11 cellular contexts compared by ENCODE assay signal in genomic region chr1:23224721-23225648, GRCh38. TPM values are rescaled to one million over a fixed set of nuclear protein-coding genes. Genes with fewer than 3 reads are reported as not detected.
DNase-seq lines count a peak whose midpoint lies in the region; ATAC-seq and TF ChIP-seq lines count a peak whose summit lies in the region.
"Had no signal": no experiment of that assay in that cellular context is flagged by ENCODE, and none has a peak within 500 bp of the region (broad histone marks: within the 10 kb centered on the region; RNA-seq: fewer than 3 reads in every experiment).

No MANE protein-coding gene starts in this region.

- no peaks in the 10 kb centered on the region for H3K9me3 ChIP-seq in prostate gland
- H3K9me3 ChIP-seq in ovary = no peaks in the 10 kb centered on the region

- no peaks in the 10 kb centered on the region for H3K27me3 ChIP-seq in prostate gland (replicated peaks; ENCODE audit: insufficient read depth)
- H3K27me3 ChIP-seq in ovary = no peaks in the 10 kb centered on the region

- ATAC-seq in WTC11 (peak; percentile 79), GM19455 (IDR thresholded peaks at IDR 0.05; ENCODE audit: unreplicated experiment) (no peak), HG03378 (IDR thresholded peaks at IDR 0.05; ENCODE audit: unreplicated experiment) (no peak)
- ATAC-seq: stimulated activated naive CD8-positive, alpha-beta T cell treated with anti-CD3 and anti-CD28 coated beads, Interleukin-15, amount 100 ng/mL, for 72 hours had no signal

- DNase-seq in GM04504 (ENCODE audit: low read depth) (peak; percentile 60), WTC11 (ENCODE audit: low spot score) (no peak), glutamatergic neuron (peak; percentile 54), prostate gland (ENCODE audit: low spot score) (peak; percentile 41), iPS-NIHi7 (ENCODE audit: extremely low spot score) (no peak), ovary (no peak)
- DNase-seq: NCI-H1105; stimulated activated naive CD8-positive, alpha-beta T cell treated with anti-CD3 and anti-CD28 coated beads, Interleukin-15, amount 100 ng/mL, for 72 hours had no signal

- H3K36me3 ChIP-seq in prostate gland (no peaks in the 10 kb centered on the region), ovary (no peaks in the 10 kb centered on the region)

- H3K27ac ChIP-seq in prostate gland (peak overlapping the region in 1 of 2 donors; percentile 13), ovary (no peak overlapping the region)

- H3K36me3 Mint-ChIP-seq in WTC11 (peaks cover 6% of the 10 kb centered on the region; the same call in 1 of the 2 replicates), glutamatergic neuron (ENCODE audit: unreplicated experiment) (peaks cover 5% of the 10 kb centered on the region)

- H3K4me3 Mint-ChIP-seq in WTC11 (no peak overlapping the region), glutamatergic neuron (ENCODE audit: unreplicated experiment) (peak overlapping the region; percentile 26)
- H3K4me3 Mint-ChIP-seq: stimulated activated naive CD8-positive, alpha-beta T cell treated with anti-CD3 and anti-CD28 coated beads, Interleukin-15, amount 100 ng/mL, for 72 hours had no signal

- CTCF ChIA-PET in WTC11 (lab: Charles Lee) = interaction anchor here (1.0 to 1.4 kb wide), 2 partner anchors 8 to 15 kb away, joined by 5 to 8 read pairs; partner anchors contain the start of gene HTR1D

- no peak for TF ChIP-seq EP300 in ovary (IDR thresholded peaks at IDR 0.05)

- no peak for TF ChIP-seq CTCF in WTC11 (IDR thresholded peaks at IDR 0.05)
- TF ChIP-seq CTCF in glutamatergic neuron (IDR thresholded peaks at IDR 0.05; ENCODE audit: partially characterized antibody, unreplicated experiment) = no peak
- TF ChIP-seq CTCF in prostate gland (IDR thresholded peaks at IDR 0.05) = no peak
- TF ChIP-seq CTCF in ovary (IDR thresholded peaks at IDR 0.05) = no peak

- no peak for TF ChIP-seq POLR2A in prostate gland (IDR thresholded peaks at IDR 0.05)
- TF ChIP-seq POLR2A in ovary (IDR thresholded peaks at IDR 0.05) = no peak

- H3K4me1 ChIP-seq in prostate gland (replicated peaks) (no peaks in the 10 kb centered on the region), ovary (ENCODE audit: insufficient read depth) (no peaks in the 10 kb centered on the region)

- WGBS in prostate gland = 20% methylated on average over 17 of the region's 17 CpGs
- 16 to 18% (median 17%) methylated on average over 17 of the region's 17 CpGs for WGBS in ovary, 3 donors

- no peak overlapping the region; the same call in 1 of the 2 replicates for H3K27ac Mint-ChIP-seq in WTC11
- H3K27ac Mint-ChIP-seq in glutamatergic neuron (ENCODE audit: unreplicated experiment) = no peak overlapping the region
- H3K27ac Mint-ChIP-seq: stimulated activated naive CD8-positive, alpha-beta T cell treated with anti-CD3 and anti-CD28 coated beads, Interleukin-15, amount 100 ng/mL, for 72 hours had no signal

- peaks cover 21% of the 10 kb centered on the region for H3K4me1 Mint-ChIP-seq in WTC11
- H3K4me1 Mint-ChIP-seq in glutamatergic neuron (ENCODE audit: low read depth, unreplicated experiment) = peaks cover 3% of the 10 kb centered on the region
- H3K4me1 Mint-ChIP-seq: stimulated activated naive CD8-positive, alpha-beta T cell treated with anti-CD3 and anti-CD28 coated beads, Interleukin-15, amount 100 ng/mL, for 72 hours had no signal

- no peak overlapping the region for H3K4me3 ChIP-seq in prostate gland
- no peak overlapping the region for H3K4me3 ChIP-seq in ovary

- POLR2A ChIA-PET in WTC11 (lab: Charles Lee) = no interaction called here

- H3K9me3 Mint-ChIP-seq in WTC11 (peaks cover 10% of the 10 kb centered on the region), glutamatergic neuron (ENCODE audit: unreplicated experiment) (peaks cover 1% of the 10 kb centered on the region)
- H3K9me3 Mint-ChIP-seq: stimulated activated naive CD8-positive, alpha-beta T cell treated with anti-CD3 and anti-CD28 coated beads, Interleukin-15, amount 100 ng/mL, for 72 hours had no signal

- intact Hi-C loops in prostate gland (cut with DNase I) (no loop called here), ovary (cut with DNase I) (no loop called here)

- H3K27me3 Mint-ChIP-seq in WTC11 (ENCODE audit: low read depth) = peaks cover 7% of the 10 kb centered on the region; the same call in 1 of the 2 replicates
- no peaks in the 10 kb centered on the region for H3K27me3 Mint-ChIP-seq in glutamatergic neuron (ENCODE audit: unreplicated experiment)

TF ChIP-seq in WTC11, 78 proteins besides CTCF, POLR2A, EP300 and RAD21:
- TF ChIP-seq PRRX2 (CRISPR knock-in tag; IDR thresholded peaks at IDR 0.05) (no peak), NFYB (CRISPR knock-in tag; conservative IDR thresholded peaks at IDR 0.05; ENCODE audit: low read depth) (no peak), NR3C1 (CRISPR knock-in tag; conservative IDR thresholded peaks at IDR 0.05; ENCODE audit: low read depth) (no peak), FOXK1 (CRISPR knock-in tag; IDR thresholded peaks at IDR 0.05) (no peak)
- TF ChIP-seq, protein P1, sequence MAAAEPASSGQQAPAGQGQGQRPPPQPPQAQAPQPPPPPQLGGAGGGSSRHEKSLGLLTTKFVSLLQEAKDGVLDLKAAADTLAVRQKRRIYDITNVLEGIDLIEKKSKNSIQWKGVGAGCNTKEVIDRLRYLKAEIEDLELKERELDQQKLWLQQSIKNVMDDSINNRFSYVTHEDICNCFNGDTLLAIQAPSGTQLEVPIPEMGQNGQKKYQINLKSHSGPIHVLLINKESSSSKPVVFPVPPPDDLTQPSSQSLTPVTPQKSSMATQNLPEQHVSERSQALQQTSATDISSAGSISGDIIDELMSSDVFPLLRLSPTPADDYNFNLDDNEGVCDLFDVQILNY (CRISPR knock-in tag; IDR thresholded peaks at IDR 0.05) = no peak

RNA-seq across cellular contexts. Expression of gene HTR1D, which starts 7.7 kb away (rescaled TPM):
- 5.4 to 7.9 TPM (median 7.9 TPM) in 3 replicates for total RNA-seq in WTC11 (2021)
- 0.20 TPM for total RNA-seq in glutamatergic neuron (ENCODE audit: unreplicated experiment)
- total RNA-seq in prostate gland = under 1 TPM; 0.09 to 0.28 TPM
- under 1 TPM in 3 of 7 donors, not detected in 4; 0.08 to 0.80 (median 0.12) TPM for total RNA-seq in ovary
- polyA plus RNA-seq in ovary = under 1 TPM in 1 of 2 donors, not detected in 1; 0.05 TPM
- total RNA-seq: lower leg skin had no signal

RNA-seq across cellular contexts. Expression of gene LUZP1, which starts 56.3 kb away (rescaled TPM):
- 42.0 to 43.4 TPM (median 42.7 TPM) in 3 replicates for total RNA-seq in WTC11 (2021)
- 32.0 TPM for total RNA-seq in glutamatergic neuron (ENCODE audit: unreplicated experiment)
- total RNA-seq in prostate gland = 10 to 100 TPM; 16.9 to 17.5 TPM
- total RNA-seq in ovary = 10 to 100 TPM in 6 of 7 donors, 1 to 10 TPM in 1; 9.4 to 30.7 (median 23.2) TPM
- 10 to 100 TPM in 1 of 2 donors, 1 to 10 TPM in 1; 6.8 to 28.5 TPM for polyA plus RNA-seq in ovary

Comparison
In these comparisons a context has a peak if more than half of its experiments do, and no peak if none do; other contexts are left out.
1. DNase-seq: peak in GM04504 (single experiment), glutamatergic neuron (single experiment) and prostate gland (single experiment); none in WTC11 (single experiment), iPS-NIHi7 (single experiment) and ovary (0 of 5).